In genomic region chr4:119735136-119735770, GRCh38 we compare ENCODE assay signal across 12 cellular contexts.
DNase-seq lines count a peak whose midpoint lies in the region; ATAC-seq and TF ChIP-seq lines count a peak whose summit lies in the region.
"Had no signal": no experiment of that assay in that cellular context is flagged by ENCODE, and none has a peak within 500 bp of the region (broad histone marks: within the 10 kb centered on the region; RNA-seq: fewer than 3 reads in every experiment).

No MANE protein-coding gene starts in this region.

- H3K9ac ChIP-seq in SK-N-MC (ENCODE audit: insufficient read length) (no peak overlapping the region), colonic mucosa (ENCODE audit: low read depth in 2 of 2, low read length in 2 of 2) (no peak overlapping the region)

- intact Hi-C loops in colonic mucosa (cut with DNase I) = no loop called here
- intact Hi-C loops in spleen (cut with DNase I; ENCODE audit: low total_unique reads) = no loop called here

- H3K27me3 ChIP-seq in colonic mucosa (no peaks in the 10 kb centered on the region), spleen (replicated peaks in 1 of 7) (no peaks in the 10 kb centered on the region)

- no peaks in the 10 kb centered on the region for H3K36me3 Mint-ChIP-seq in osteocyte (ENCODE audit: unreplicated experiment)

- no peaks in the 10 kb centered on the region for H3K9me3 ChIP-seq in SK-N-MC (ENCODE audit: low read depth, low read length)
- no peaks in the 10 kb centered on the region for H3K9me3 ChIP-seq in colonic mucosa
- no peaks in the 10 kb centered on the region for H3K9me3 ChIP-seq in spleen
- H3K9me3 ChIP-seq: HAP-1 had no signal

- H3K4me1 Mint-ChIP-seq in osteocyte (ENCODE audit: unreplicated experiment) = peaks cover 61% of the 10 kb centered on the region

- no peak for TF ChIP-seq POLR2A in spleen (IDR thresholded peaks at IDR 0.05)

- 72 to 84% (median 77%) methylated on average over 2 of the region's 2 CpGs for WGBS in spleen, 5 donors

- H3K27me3 Mint-ChIP-seq in osteocyte (ENCODE audit: unreplicated experiment) = no peaks in the 10 kb centered on the region

- no peak overlapping the region for H3K4me3 ChIP-seq in SK-N-MC
- no peak overlapping the region for H3K4me3 ChIP-seq in fibroblast of the aortic adventitia (ENCODE audit: low read depth, low read length)
- H3K4me3 ChIP-seq in colonic mucosa = no peak overlapping the region
- H3K4me3 ChIP-seq in spleen = no peak overlapping the region
- H3K4me3 ChIP-seq: HAP-1 had no signal

- no peak for TF ChIP-seq CTCF in fibroblast of the aortic adventitia (IDR thresholded peaks at IDR 0.05; ENCODE audit: insufficient read depth, low read length)
- TF ChIP-seq CTCF in osteocyte (IDR thresholded peaks at IDR 0.05) = no peak
- no peak for TF ChIP-seq CTCF in colonic mucosa (IDR thresholded peaks at IDR 0.05)
- no peak for TF ChIP-seq CTCF in spleen (IDR thresholded peaks at IDR 0.05 in 8 of 11, conservative IDR thresholded peaks at IDR 0.05 in 3 of 11)

- ATAC-seq in GM18502 (IDR thresholded peaks at IDR 0.05; ENCODE audit: poor library complexity, unreplicated experiment) (no peak), GM21786 (IDR thresholded peaks at IDR 0.05; ENCODE audit: unreplicated experiment) (no peak)
- ATAC-seq: activated T-cell treated with anti-CD3 and anti-CD28 coated beads, Interleukin-2, amount 50 U/mL, for 4 hours had no signal

- no peaks in the 10 kb centered on the region for H3K9me3 Mint-ChIP-seq in osteocyte (ENCODE audit: unreplicated experiment)
- H3K9me3 Mint-ChIP-seq: activated T-cell treated with anti-CD3 and anti-CD28 coated beads, Interleukin-2, amount 50 U/mL, for 4 hours had no signal

- H3K4me1 ChIP-seq in colonic mucosa (peaks cover 5% of the 10 kb centered on the region), spleen (no peaks in the 10 kb centered on the region)
- H3K4me1 ChIP-seq: HAP-1 had no signal

- no peak overlapping the region for H3K4me3 Mint-ChIP-seq in osteocyte (ENCODE audit: unreplicated experiment)
- H3K4me3 Mint-ChIP-seq: activated T-cell treated with anti-CD3 and anti-CD28 coated beads, Interleukin-2, amount 50 U/mL, for 4 hours had no signal

- DNase-seq in AG20443 (ENCODE audit: low spot score) (peak; percentile 65), SK-N-MC (ENCODE audit: low read depth, low spot score) (no peak), fibroblast of the aortic adventitia (ENCODE audit: low read depth) (peak; percentile 94), osteocyte (ENCODE audit: extremely low spot score, unreplicated experiment) (no peak), colonic mucosa (no peak), spleen (no peak)
- DNase-seq: activated T-cell treated with anti-CD3 and anti-CD28 coated beads, Interleukin-2, amount 50 U/mL, for 4 hours; effector memory CD4-positive, alpha-beta T cell had no signal

- H3K36me3 ChIP-seq in SK-N-MC (ENCODE audit: insufficient read depth, low read length) = no peaks in the 10 kb centered on the region
- no peaks in the 10 kb centered on the region for H3K36me3 ChIP-seq in colonic mucosa
- H3K36me3 ChIP-seq in spleen = no peaks in the 10 kb centered on the region
- H3K36me3 ChIP-seq: HAP-1 had no signal

- H3K27ac ChIP-seq in SK-N-MC (0 out of 2 replicates have a peak overlapping the region, but pooled peaks have one; percentile 25), colonic mucosa (no peak overlapping the region), spleen (no peak overlapping the region)
- H3K27ac ChIP-seq: C4-2B had no signal

- H3K27ac Mint-ChIP-seq in osteocyte (ENCODE audit: unreplicated experiment) = peak overlapping the region; percentile 95

Comparison
In these comparisons a context has a peak if more than half of its experiments do, and no peak if none do; other contexts are left out.
1. DNase-seq: peak in AG20443 (single experiment) and fibroblast of the aortic adventitia (single experiment); none in SK-N-MC (single experiment), osteocyte (single experiment), colonic mucosa (single experiment) and spleen (single experiment).